20 cellular contexts compared by ENCODE assay signal in genomic region chr5:115392611-115393010, GRCh38.
A peak's percentile ranks its signal among the peaks of the same experiment; 100 is the strongest.
DNase-seq lines count a peak whose midpoint lies in the region; ATAC-seq, FAIRE-seq and TF ChIP-seq lines count a peak whose summit lies in the region.
"Had no signal": no experiment of that assay in that cellular context is flagged by ENCODE, and none has a peak within 500 bp of the region (broad histone marks: within the 10 kb centered on the region; RNA-seq: fewer than 3 reads in every experiment).

No MANE protein-coding gene starts in this region.

- peak; percentile 7 for ATAC-seq in left lung
- ATAC-seq in GM21529 (IDR thresholded peaks at IDR 0.05; ENCODE audit: unreplicated experiment), result no peak
- ATAC-seq in WTC11, result no peak
- ATAC-seq: PC-3 had no signal

- H3K27ac Mint-ChIP-seq in HFFc6 (no peak overlapping the region), MCF 10A (ENCODE audit: low read depth, unreplicated experiment) (no peak overlapping the region), WTC11 (no peak overlapping the region)

- H3K36me3 Mint-ChIP-seq in HFFc6 (ENCODE audit: low read depth) (no peaks in the 10 kb centered on the region), MCF 10A (ENCODE audit: insufficient read depth, unreplicated experiment) (no peaks in the 10 kb centered on the region), WTC11 (no peaks in the 10 kb centered on the region)
- H3K36me3 Mint-ChIP-seq: CD14-positive monocyte had no signal

- H3K27me3 Mint-ChIP-seq in HFFc6 (ENCODE audit: insufficient read depth), result peaks cover 2% of the 10 kb centered on the region
- no peaks in the 10 kb centered on the region for H3K27me3 Mint-ChIP-seq in MCF 10A (ENCODE audit: insufficient read depth, unreplicated experiment)
- no peaks in the 10 kb centered on the region for H3K27me3 Mint-ChIP-seq in WTC11 (ENCODE audit: low read depth)

- H3K27me3 ChIP-seq in left lung, result no peaks in the 10 kb centered on the region

- DNase-seq in AG10803 (ENCODE audit: low read depth) (peak; percentile 83), HFFc6 (peak; percentile 25), left lung (no peak), MCF 10A (ENCODE audit: unreplicated experiment) (no peak), WTC11 (ENCODE audit: low spot score) (no peak), SK-N-DZ (ENCODE audit: low spot score) (no peak)
- DNase-seq: AML-193, DMS79, KBM-7, MV-4-11, NCI-H1694 treated with DMSO at 0.1 percent for 48 hours, NCI-H2227 treated with DMSO at 0.1 percent for 48 hours, NCI-H524, PC-3, SIG-M5 had no signal

- no peaks in the 10 kb centered on the region for H3K36me3 ChIP-seq in left lung

- no peak overlapping the region for H3K4me3 Mint-ChIP-seq in HFFc6
- no peak overlapping the region for H3K4me3 Mint-ChIP-seq in MCF 10A (ENCODE audit: unreplicated experiment)
- no peak overlapping the region for H3K4me3 Mint-ChIP-seq in WTC11
- H3K4me3 Mint-ChIP-seq: CD14-positive monocyte had no signal

- FAIRE-seq in endometrium (lab: Jason Lieb, UNC), result peak; percentile 45
- FAIRE-seq: A204.1 had no signal

- H3K9me3 ChIP-seq in left lung, result no peaks in the 10 kb centered on the region

- TF ChIP-seq CTCF in AG10803 (conservative IDR thresholded peaks at IDR 0.05; ENCODE audit: low read length), result no peak
- TF ChIP-seq CTCF in HFFc6 (IDR thresholded peaks at IDR 0.05), result no peak
- TF ChIP-seq CTCF in left lung (IDR thresholded peaks at IDR 0.05), result no peak
- no peak for TF ChIP-seq CTCF in MCF 10A (IDR thresholded peaks at IDR 0.05; ENCODE audit: unreplicated experiment)
- no peak for TF ChIP-seq CTCF in WTC11 (IDR thresholded peaks at IDR 0.05)

- no peak overlapping the region for H3K4me3 ChIP-seq in AG10803 (ENCODE audit: low read length)
- H3K4me3 ChIP-seq in left lung, result no peak overlapping the region

- H3K4me1 Mint-ChIP-seq in HFFc6 (ENCODE audit: low read depth) (peaks cover 42% of the 10 kb centered on the region), MCF 10A (ENCODE audit: insufficient read depth, unreplicated experiment) (no peaks in the 10 kb centered on the region), WTC11 (peaks cover 3% of the 10 kb centered on the region)
- H3K4me1 Mint-ChIP-seq: CD14-positive monocyte had no signal

- CTCF ChIA-PET in MCF 10A (lab: Yijun Ruan, JAX) (interaction anchor here (0.9 to 1.2 kb wide), 2 partner anchors 33 to 43 kb away, joined by 3 to 4 read pairs; no protein-coding TSS in a partner anchor), WTC11 (lab: Charles Lee) (no interaction called here)

- intact Hi-C loops in left lung (cut with DNase I) (no loop called here), MCF 10A (cut with micrococcal nuclease) (loop anchor here (5.0 kb wide), 1 partner anchor 180 kb away; no protein-coding TSS in a partner anchor)

- no peaks in the 10 kb centered on the region for H3K4me1 ChIP-seq in left lung

- POLR2A ChIA-PET in MCF 10A (lab: Yijun Ruan, JAX) (interaction anchor here (0.7 kb wide), 1 partner anchor 11 kb away, joined by 3 read pairs; no protein-coding TSS in a partner anchor), WTC11 (lab: Charles Lee) (interaction anchor here (0.8 kb wide), 1 partner anchor 14 kb away, joined by 3 read pairs; no protein-coding TSS in a partner anchor)

- H3K9me3 Mint-ChIP-seq in HFFc6 (no peaks in the 10 kb centered on the region), MCF 10A (ENCODE audit: unreplicated experiment) (no peaks in the 10 kb centered on the region), WTC11 (peaks cover 20% of the 10 kb centered on the region)

- H3K27ac ChIP-seq in left lung, result no peak overlapping the region
- H3K27ac ChIP-seq: RWPE1 had no signal

- BruUV-seq in MCF 10A (replicated peaks; lab: Mats Ljungman, UMichigan), result no TSS peak

TF ChIP-seq in WTC11, 78 proteins besides CTCF, POLR2A, EP300 and RAD21:
- no peak for TF ChIP-seq USF2 (CRISPR knock-in tag; IDR thresholded peaks at IDR 0.05)
- no peak for TF ChIP-seq STAT6 (CRISPR knock-in tag; conservative IDR thresholded peaks at IDR 0.05; ENCODE audit: low read depth)
- TF ChIP-seq OVOL2 (CRISPR knock-in tag; IDR thresholded peaks at IDR 0.05; ENCODE audit: borderline replicate concordance), result no peak
- TF ChIP-seq PREB (CRISPR knock-in tag; IDR thresholded peaks at IDR 0.05; ENCODE audit: borderline replicate concordance), result no peak
- TF ChIP-seq ELF4 (CRISPR knock-in tag; IDR thresholded peaks at IDR 0.05; ENCODE audit: low read depth), result no peak
- TF ChIP-seq ZNF232 (CRISPR knock-in tag; IDR thresholded peaks at IDR 0.05), result no peak
- TF ChIP-seq NR3C1 (CRISPR knock-in tag; conservative IDR thresholded peaks at IDR 0.05; ENCODE audit: low read depth), result no peak
- TF ChIP-seq FOXJ3 (CRISPR knock-in tag; IDR thresholded peaks at IDR 0.05; ENCODE audit: borderline replicate concordance), result no peak
- no peak for TF ChIP-seq CREB1 (CRISPR knock-in tag; IDR thresholded peaks at IDR 0.05)
- no peak for TF ChIP-seq NFATC4 (CRISPR knock-in tag; IDR thresholded peaks at IDR 0.05)
- no peak for TF ChIP-seq RORB (CRISPR knock-in tag; IDR thresholded peaks at IDR 0.05)
- TF ChIP-seq ZNF219 (CRISPR knock-in tag; IDR thresholded peaks at IDR 0.05; ENCODE audit: borderline replicate concordance), result no peak
- no peak for TF ChIP-seq TP53 (CRISPR knock-in tag; IDR thresholded peaks at IDR 0.05)
- no peak for TF ChIP-seq FOXK1 (CRISPR knock-in tag; IDR thresholded peaks at IDR 0.05)
- no peak for TF ChIP-seq ZMAT4 (CRISPR knock-in tag; IDR thresholded peaks at IDR 0.05)
- TF ChIP-seq JAZF1 (CRISPR knock-in tag; IDR thresholded peaks at IDR 0.05), result no peak
- no peak for TF ChIP-seq FOXP4 (CRISPR knock-in tag; IDR thresholded peaks at IDR 0.05)

Comparison
In these comparisons a context has a peak if more than half of its experiments do, and no peak if none do; other contexts are left out.
1. DNase-seq: peak in AG10803 (single experiment) and HFFc6 (single experiment); none in left lung (0 of 2), MCF 10A (single experiment), WTC11 (single experiment) and SK-N-DZ (single experiment).